In the genomic region with DNA sequence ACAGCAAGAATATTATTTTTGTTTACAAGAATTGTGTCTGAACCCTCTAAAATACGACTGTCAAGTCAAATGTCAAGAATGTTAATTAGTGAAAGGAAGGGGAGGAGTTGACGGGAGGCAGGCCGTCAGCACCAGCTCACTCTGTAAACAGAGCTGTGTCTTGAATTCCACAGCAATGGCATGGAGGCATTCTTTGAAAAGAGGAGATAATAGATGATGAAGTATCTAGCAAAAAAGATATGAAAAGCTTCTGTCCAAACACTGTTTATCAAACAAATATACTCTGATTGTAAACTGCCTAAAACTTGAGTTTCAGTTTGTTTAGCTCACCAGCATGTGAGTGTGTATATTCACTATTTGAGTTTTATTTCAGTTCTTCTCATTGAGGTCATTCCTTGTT, we compare ENCODE assay signal across 21 cellular contexts.
A peak's percentile ranks its signal among the peaks of the same experiment; 100 is the strongest.
DNase-seq lines count a peak whose midpoint lies in the region; ATAC-seq, FAIRE-seq and TF ChIP-seq lines count a peak whose summit lies in the region.
"Had no signal": no experiment of that assay in that cellular context is flagged by ENCODE, and none has a peak within 500 bp of the region (broad histone marks: within the 10 kb centered on the region; RNA-seq: fewer than 3 reads in every experiment).

No MANE protein-coding gene starts in this region.

- peaks cover 88% of the 10 kb centered on the region for H3K4me1 Mint-ChIP-seq in HFFc6 (ENCODE audit: low read depth)
- peaks cover 61% of the 10 kb centered on the region for H3K4me1 Mint-ChIP-seq in astrocyte (ENCODE audit: low read depth, unreplicated experiment)
- H3K4me1 Mint-ChIP-seq: activated B cell treated with CpG ODN at 0.5 μM for 24 hours had no signal

- ATAC-seq in GM18870 (IDR thresholded peaks at IDR 0.05; ENCODE audit: unreplicated experiment) (no peak), mucosa of descending colon (no peak)

- no peaks in the 10 kb centered on the region for H3K79me2 ChIP-seq in astrocyte (ENCODE audit: insufficient read depth, low read length)

- FAIRE-seq in astrocyte (lab: Jason Lieb, UNC), result peak; percentile 59
- FAIRE-seq: HTR-8/SVneo had no signal

- DNase-seq in HFFc6, result no peak
- DNase-seq in astrocyte (ENCODE audit: low read depth), result no peak
- peak; percentile 45 for DNase-seq in kidney tubule cell (ENCODE audit: low spot score)
- no peak for DNase-seq in spleen
- DNase-seq in HuH-7 (ENCODE audit: low spot score), result no peak
- DNase-seq in mucosa of descending colon, result no peak
- no peak for DNase-seq in COR-L47 (lab: John Stamatoyannopoulos, UW)
- DNase-seq: activated B cell treated with CpG ODN at 0.5 μM for 24 hours; aorta; C1 segment of cervical spinal cord; DND-41; esophagus squamous epithelium; hypothalamus; left ventricle myocardium inferior; NCI-H2029 treated with DMSO at 0.1 percent for 48 hours; NCI-H82; sigmoid colon; stimulated activated CD4-positive, alpha-beta T cell treated with anti-CD3 and anti-CD28 coated beads, Interleukin-4, amount 100 ng/mL, for 4 hours; testis had no signal

- no peak overlapping the region for H3K4me3 ChIP-seq in astrocyte (ENCODE audit: insufficient read depth, low read depth, low read length)
- no peak overlapping the region for H3K4me3 ChIP-seq in spleen
- no peak overlapping the region for H3K4me3 ChIP-seq in mucosa of descending colon
- H3K4me3 ChIP-seq: esophagus squamous epithelium, left ventricle myocardium inferior, sigmoid colon, testis had no signal

- peaks cover 1% of the 10 kb centered on the region; the same call in 1 of the 2 replicates for H3K27me3 Mint-ChIP-seq in HFFc6 (ENCODE audit: insufficient read depth)
- no peaks in the 10 kb centered on the region for H3K27me3 Mint-ChIP-seq in astrocyte (ENCODE audit: low read depth, unreplicated experiment)

- no peaks in the 10 kb centered on the region for H3K9me3 ChIP-seq in astrocyte (ENCODE audit: insufficient read depth, low read depth, low read length)
- H3K9me3 ChIP-seq in spleen, result peaks cover 0 to 3% (median 0%) of the 10 kb centered on the region in 8 donors
- H3K9me3 ChIP-seq in mucosa of descending colon, result no peaks in the 10 kb centered on the region
- H3K9me3 ChIP-seq: esophagus squamous epithelium, left ventricle myocardium inferior, sigmoid colon, testis had no signal

- H3K4me3 Mint-ChIP-seq in HFFc6 (peak overlapping the region; percentile 80), astrocyte (ENCODE audit: unreplicated experiment) (no peak overlapping the region)
- H3K4me3 Mint-ChIP-seq: activated B cell treated with CpG ODN at 0.5 μM for 24 hours had no signal

- no peaks in the 10 kb centered on the region for H3K9me3 Mint-ChIP-seq in HFFc6
- H3K9me3 Mint-ChIP-seq in astrocyte (ENCODE audit: unreplicated experiment), result peaks cover 2% of the 10 kb centered on the region

- no peaks in the 10 kb centered on the region for H3K27me3 ChIP-seq in astrocyte (ENCODE audit: insufficient read depth, low read length)
- no peaks in the 10 kb centered on the region for H3K27me3 ChIP-seq in spleen (replicated peaks in 1 of 7)
- H3K27me3 ChIP-seq: sigmoid colon, testis had no signal

- H3K9ac ChIP-seq in astrocyte (ENCODE audit: low read length), result peak overlapping the region; percentile 6

- H3K4me1 ChIP-seq in astrocyte (ENCODE audit: insufficient read depth, low read length), result peaks cover 52% of the 10 kb centered on the region
- H3K4me1 ChIP-seq in spleen, result peaks cover 0 to 43% (median 5%) of the 10 kb centered on the region in 6 donors
- no peaks in the 10 kb centered on the region for H3K4me1 ChIP-seq in mucosa of descending colon (ENCODE audit: low read depth)

- H3K27ac Mint-ChIP-seq in HFFc6 (peak overlapping the region; percentile 76), astrocyte (ENCODE audit: unreplicated experiment) (peak overlapping the region; percentile 98)
- H3K27ac Mint-ChIP-seq: activated B cell treated with CpG ODN at 0.5 μM for 24 hours had no signal

- 53 to 77% (median 66%) methylated on average over 3 of the region's 3 CpGs for WGBS in spleen, 5 donors

- TF ChIP-seq CTCF in HFFc6 (IDR thresholded peaks at IDR 0.05) (no peak), astrocyte (IDR thresholded peaks at IDR 0.05; ENCODE audit: insufficient read depth, low read depth, low read length) (no peak), spleen (IDR thresholded peaks at IDR 0.05 in 8 of 11, conservative IDR thresholded peaks at IDR 0.05 in 3 of 11) (no peak), mucosa of descending colon (IDR thresholded peaks at IDR 0.05) (no peak)

- H3K36me3 ChIP-seq in astrocyte (ENCODE audit: insufficient read depth, low read length) (no peaks in the 10 kb centered on the region), spleen (no peaks in the 10 kb centered on the region), mucosa of descending colon (ENCODE audit: low read depth) (no peaks in the 10 kb centered on the region)
- H3K36me3 ChIP-seq: esophagus squamous epithelium, left ventricle myocardium inferior, sigmoid colon had no signal

- H3K27ac ChIP-seq in astrocyte (ENCODE audit: low read depth, low read length) (peak overlapping the region; percentile 44), spleen (peak overlapping the region in 5 of 8 donors; percentile 0 to 85 (median 33))
- H3K27ac ChIP-seq: left ventricle myocardium inferior, testis had no signal

- peaks cover 4% of the 10 kb centered on the region; the same call in 1 of the 2 replicates for H3K36me3 Mint-ChIP-seq in HFFc6 (ENCODE audit: low read depth)
- no peaks in the 10 kb centered on the region for H3K36me3 Mint-ChIP-seq in astrocyte (ENCODE audit: low read depth, unreplicated experiment)

- no peak overlapping the region for H2AFZ ChIP-seq in astrocyte (ENCODE audit: low read depth, low read length)

- intact Hi-C loops in spleen (cut with DNase I; ENCODE audit: low total_unique reads), result no loop called here
- intact Hi-C loops in mucosa of descending colon (cut with DNase I, micrococcal nuclease), result no loop called here

- no peaks in the 10 kb centered on the region for H4K20me1 ChIP-seq in astrocyte (ENCODE audit: insufficient read depth, low read length)

- TF ChIP-seq POLR2A in spleen (IDR thresholded peaks at IDR 0.05), result no peak

- H3K4me2 ChIP-seq in astrocyte (ENCODE audit: low read length), result peak overlapping the region; percentile 44
